11 cellular contexts compared by ENCODE assay signal in genomic region chr1:8371372-8371991, GRCh38. TPM values are rescaled to one million over a fixed set of nuclear protein-coding genes. Genes with fewer than 3 reads are reported as not detected.
DNase-seq lines count a peak whose midpoint lies in the region; ATAC-seq lines count a peak whose summit lies in the region.
"Had no signal": no experiment of that assay in that cellular context is flagged by ENCODE, and none has a peak within 500 bp of the region (broad histone marks: within the 10 kb centered on the region; RNA-seq: fewer than 3 reads in every experiment).

No MANE protein-coding gene starts in this region.

- peaks cover 2% of the 10 kb centered on the region for H3K36me3 Mint-ChIP-seq in IgD-negative memory B cell

- no peaks in the 10 kb centered on the region for H3K27me3 Mint-ChIP-seq in IgD-negative memory B cell

- no peaks in the 10 kb centered on the region for H3K9me3 Mint-ChIP-seq in IgD-negative memory B cell

- H3K9ac ChIP-seq in mucosa of rectum (ENCODE audit: low read depth in 1 of 2, low read length in 2 of 2): no peak overlapping the region

- H3K36me3 ChIP-seq in mucosa of rectum (ENCODE audit: control insufficient read depth in 2 of 2, insufficient read depth in 2 of 2, low read length in 2 of 2): peaks cover 21 to 47% of the 10 kb centered on the region in 2 donors
- H3K36me3 ChIP-seq in thymus (ENCODE audit: control insufficient read depth, insufficient read depth): peaks cover 10% of the 10 kb centered on the region

- peak overlapping the region in 2 of 3 donors; percentile 6 to 96 for H3K27ac Mint-ChIP-seq in IgD-negative memory B cell

- DNase-seq in NOMO-1 treated with dmso at 0.1 percent for 144 hours (lab: John Stamatoyannopoulos, UW; ENCODE audit: unreplicated experiment): no peak
- DNase-seq in AML-193 (lab: John Stamatoyannopoulos, UW): no peak
- DNase-seq: activated gamma-delta T cell; erythroblast; stimulated activated CD4-positive, alpha-beta T cell treated with anti-CD3 and anti-CD28 coated beads, Interleukin-4, amount 100 ng/mL, for 4 hours; T1000 had no signal

- H3K9me3 ChIP-seq in mucosa of rectum (ENCODE audit: control insufficient read depth in 2 of 2, low read length in 2 of 2) (no peaks in the 10 kb centered on the region), thymus (ENCODE audit: control insufficient read depth) (no peaks in the 10 kb centered on the region)

- H3K27me3 ChIP-seq in mucosa of rectum (ENCODE audit: control insufficient read depth in 2 of 2, insufficient read depth in 2 of 2, low read length in 2 of 2): no peaks in the 10 kb centered on the region
- no peaks in the 10 kb centered on the region for H3K27me3 ChIP-seq in thymus (ENCODE audit: control insufficient read depth, insufficient read depth)

- H3K27ac ChIP-seq in cingulate gyrus (ENCODE audit: low read depth, low read length): peak overlapping the region; percentile 76
- H3K27ac ChIP-seq in mucosa of rectum (ENCODE audit: low read depth in 2 of 2, low read length in 2 of 2): peak overlapping the region; percentile 31 to 32
- peak overlapping the region; percentile 20 for H3K27ac ChIP-seq in thymus (ENCODE audit: low read depth)

- no peak overlapping the region for H3K4me3 ChIP-seq in mucosa of rectum (ENCODE audit: low read length in 2 of 2)
- H3K4me3 ChIP-seq in thymus (ENCODE audit: low read length): no peak overlapping the region

- no peak for ATAC-seq in GM19467 (IDR thresholded peaks at IDR 0.05; ENCODE audit: unreplicated experiment)

- H3K4me1 Mint-ChIP-seq in IgD-negative memory B cell: peaks cover 7 to 40% (median 18%) of the 10 kb centered on the region in 3 donors

- peaks cover 8 to 9% of the 10 kb centered on the region in 2 donors for H3K4me1 ChIP-seq in mucosa of rectum (ENCODE audit: control insufficient read depth in 2 of 2, insufficient read depth in 2 of 2, low read length in 2 of 2)
- no peaks in the 10 kb centered on the region for H3K4me1 ChIP-seq in thymus (ENCODE audit: control insufficient read depth, insufficient read depth, low read length)

- peak overlapping the region in 1 of 4 donors; percentile 43 for H3K4me3 Mint-ChIP-seq in IgD-negative memory B cell

- 91% methylated on average over 9 of the region's 9 CpGs for WGBS in thymus

RNA-seq across cellular contexts. Expression of gene SLC45A1, which starts 53.6 kb away (rescaled TPM):
- polyA plus RNA-seq in IgD-negative memory B cell: 0.38 TPM
- polyA plus RNA-seq in thymus: 1.4 TPM

Comparison
In these comparisons a context has a peak if more than half of its experiments do, and no peak if none do; other contexts are left out.
1. H3K27ac ChIP-seq: peak in every context shown above with its lines; median percentile 76 in cingulate gyrus; 32 in mucosa of rectum; 20 in thymus.